In genomic region chr10:49136525-49136924, GRCh38 we compare ENCODE assay signal across 21 cellular contexts. TPM values are rescaled to one million over a fixed set of nuclear protein-coding genes. Genes with fewer than 3 reads are reported as not detected.
"Had no signal": no experiment of that assay in that cellular context is flagged by ENCODE, and none has a peak within 500 bp of the region (broad histone marks: within the 10 kb centered on the region; RNA-seq: fewer than 3 reads in every experiment).

No MANE protein-coding gene starts in this region.

- H3K36me3 Mint-ChIP-seq: naive B cell had no signal

- H3K9me3 ChIP-seq: esophagus muscularis mucosa, gastrocnemius medialis, sigmoid colon had no signal

- H3K27me3 Mint-ChIP-seq: naive B cell had no signal

- H3K4me3 Mint-ChIP-seq: neural crest cell had no signal

- H3K36me3 ChIP-seq: esophagus muscularis mucosa, gastrocnemius medialis, sigmoid colon had no signal

- H3K4me1 ChIP-seq: sigmoid colon had no signal

- DNase-seq: effector memory CD8-positive, alpha-beta T cell; gastrocnemius medialis; kidney; left cardiac atrium; left ventricle myocardium superior; mesendoderm; posterior cingulate gyrus; sigmoid colon; small intestine; stimulated activated CD4-positive, alpha-beta T cell treated with anti-CD3 and anti-CD28 coated beads, Interleukin-2, amount 100 ng/mL, for 48 hours; stimulated activated naive CD4-positive, alpha-beta T cell treated with Interleukin-2 at 50 U/mL for 16 hours; trophoblast cell had no signal

- H3K9me3 Mint-ChIP-seq: effector memory CD8-positive, alpha-beta T cell had no signal

- H3K4me3 ChIP-seq: esophagus muscularis mucosa, gastrocnemius medialis, lung, sigmoid colon had no signal

- H3K27ac ChIP-seq: epithelial cell of prostate had no signal

- H3K27me3 ChIP-seq: sigmoid colon had no signal

RNA-seq across cellular contexts. Expression of gene FAM170B, which starts 2.7 kb away (rescaled TPM):
- total RNA-seq: esophagus muscularis mucosa, fibroblast of villous mesenchyme, gastrocnemius medialis, kidney, left cardiac atrium, left ventricle myocardium superior, neural crest cell, osteocyte, pulmonary artery endothelial cell, sigmoid colon, urinary bladder had no signal
- polyA plus RNA-seq: sigmoid colon, small intestine, urinary bladder had no signal

RNA-seq across cellular contexts. Expression of gene TMEM273, which starts 51.7 kb away (rescaled TPM):
- total RNA-seq: fibroblast of villous mesenchyme, osteocyte had no signal
